Comparison of ENCODE assay signal across 22 cellular contexts in genomic region chr6:157904999-157905398, GRCh38.
"Had no signal": no experiment of that assay in that cellular context is flagged by ENCODE, and none has a peak within 500 bp of the region (broad histone marks: within the 10 kb centered on the region; RNA-seq: fewer than 3 reads in every experiment).

No MANE protein-coding gene starts in this region.

- H3K4me1 ChIP-seq: lower lobe of right lung, prostate gland, upper lobe of right lung had no signal

- H3K27me3 ChIP-seq: body of pancreas, cardiac muscle cell, gastroesophageal sphincter, hepatocyte, pancreas, suprapubic skin, tibial artery, upper lobe of right lung had no signal

- H3K79me2 ChIP-seq: hepatocyte had no signal

- H2AFZ ChIP-seq: hepatocyte had no signal

- H3K4me2 ChIP-seq: hepatocyte had no signal

- H3K27ac ChIP-seq: body of pancreas, cardiac muscle cell, gastroesophageal sphincter, hepatocyte, lower lobe of right lung, pancreas, suprapubic skin, tibial artery, upper lobe of right lung had no signal

- H3K9me3 ChIP-seq: body of pancreas, gastroesophageal sphincter, lower lobe of right lung, pancreas, prostate gland, suprapubic skin, tibial artery, upper lobe of right lung had no signal

- H3K4me3 ChIP-seq: body of pancreas, cardiac muscle cell, gastroesophageal sphincter, hepatocyte, lower lobe of right lung, pancreas, prostate gland, suprapubic skin, tibial artery, upper lobe of right lung had no signal

- DNase-seq: activated CD4-positive, alpha-beta memory T cell treated with anti-CD3 and anti-CD28 coated beads, Interleukin-2, amount 10 ng/mL, durations not matched to agents 7 days and 5 days; activated CD4-positive, alpha-beta T cell treated with anti-CD3 and anti-CD28 coated beads for 1 hour; activated CD4-positive, alpha-beta T cell treated with anti-CD3 and anti-CD28 coated beads, Interleukin-2, amount 10 ng/mL, durations not matched to agents 7 days and 5 days; activated CD8-positive, alpha-beta memory T cell treated with anti-CD3 and anti-CD28 coated beads, Interleukin-2, amount 50 U/mL, for 48 hours; activated T-cell treated with anti-CD3 and anti-CD28 coated beads, Interleukin-2, amount 50 U/mL, for 24 hours; aorta; body of pancreas; immature natural killer cell; lower lobe of right lung; pancreas; stimulated activated CD4-positive, alpha-beta T cell treated with anti-CD3 and anti-CD28 coated beads, Interleukin-15, amount 100 ng/mL, for 24 hours; stimulated activated CD4-positive, alpha-beta T cell treated with anti-CD3 and anti-CD28 coated beads, Interleukin-2, amount 100 ng/mL, for 24 hours; stimulated activated naive B cell treated with anti-CD40 and anti-IgM and Interleukin-4, amounts not matched to agents 10 μg/mL and 1 μg/mL and 100 μg/mL, for 72 hours; T-helper 17 cell; T1000; tibial artery; upper lobe of right lung had no signal
